ENCODE assay signal across 19 cellular contexts in the genomic region with DNA sequence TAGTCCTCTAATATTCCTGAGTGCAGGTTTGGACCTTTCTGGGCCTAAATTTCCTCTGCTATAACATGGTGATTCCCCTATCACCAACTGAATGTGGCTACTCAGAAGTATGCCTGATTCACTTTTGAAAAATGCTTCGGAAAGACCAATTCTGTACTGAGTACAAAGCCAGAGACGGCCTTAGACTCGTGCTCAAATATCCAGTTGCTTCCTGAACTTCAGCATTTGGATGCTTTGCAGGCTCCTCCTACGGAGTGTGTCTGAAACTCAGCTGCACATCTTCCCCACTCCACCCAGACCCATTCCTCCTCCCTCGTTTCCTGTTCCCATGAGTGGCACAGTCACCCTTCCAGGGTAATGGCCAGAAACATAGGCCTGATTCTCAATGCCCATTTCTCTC.
DNase-seq lines count a peak whose midpoint lies in the region; FAIRE-seq and TF ChIP-seq lines count a peak whose summit lies in the region.
"Had no signal": no experiment of that assay in that cellular context is flagged by ENCODE, and none has a peak within 500 bp of the region (broad histone marks: within the 10 kb centered on the region; RNA-seq: fewer than 3 reads in every experiment).

No MANE protein-coding gene starts in this region.

- H3K27ac ChIP-seq in GM23248 = peak overlapping the region; percentile 73
- H3K27ac ChIP-seq in uterus = peak overlapping the region; percentile 75 to 92
- H3K27ac ChIP-seq in CD4-positive, alpha-beta memory T cell (ENCODE audit: low read depth, low read length) = no peak overlapping the region
- no peak overlapping the region for H3K27ac ChIP-seq in kidney (ENCODE audit: low read depth in 2 of 2, low read length in 2 of 2)
- H3K27ac ChIP-seq: C4-2B, heart left ventricle, neutrophil had no signal

- H3K36me3 Mint-ChIP-seq in CD4-positive, alpha-beta memory T cell = no peaks in the 10 kb centered on the region
- H3K36me3 Mint-ChIP-seq: activated naive CD8-positive, alpha-beta T cell had no signal

- CTCF ChIA-PET in CD4-positive, alpha-beta memory T cell (lab: Charles Lee; ENCODE audit: partially characterized antibody) = no interaction called here

- no peaks in the 10 kb centered on the region for H4K20me1 ChIP-seq in GM23248 (ENCODE audit: insufficient read depth)

- H3K4me1 ChIP-seq in GM23248 (ENCODE audit: insufficient read depth) (peaks cover 29% of the 10 kb centered on the region), uterus (peaks cover 15 to 27% of the 10 kb centered on the region in 2 donors), kidney (ENCODE audit: control insufficient read depth in 1 of 2, insufficient read depth in 1 of 2, low read depth in 1 of 2, low read length in 2 of 2) (peaks cover 4 to 18% of the 10 kb centered on the region in 2 donors)
- no peaks in the 10 kb centered on the region for H3K4me1 ChIP-seq in CD4-positive, alpha-beta memory T cell (ENCODE audit: insufficient read depth, low read length)

- H3K9me3 Mint-ChIP-seq in CD4-positive, alpha-beta memory T cell = peaks cover 0 to 3% (median 0%) of the 10 kb centered on the region in 8 donors
- H3K9me3 Mint-ChIP-seq: activated T-cell treated with anti-CD3 and anti-CD28 coated beads, Interleukin-2, amount 50 U/mL, for 24 hours had no signal

- no peak for TF ChIP-seq CTCF in cardiac fibroblast (IDR thresholded peaks at IDR 0.05; ENCODE audit: low read depth, low read length)
- no peak for TF ChIP-seq CTCF in uterus (IDR thresholded peaks at IDR 0.05)
- TF ChIP-seq CTCF in kidney (IDR thresholded peaks at IDR 0.05; ENCODE audit: borderline replicate concordance, extremely low read depth, insufficient read depth) = no peak

- H3K79me2 ChIP-seq in GM23248 (ENCODE audit: insufficient read depth) = no peaks in the 10 kb centered on the region

- no peaks in the 10 kb centered on the region for H3K36me3 ChIP-seq in GM23248 (ENCODE audit: low read depth)
- no peaks in the 10 kb centered on the region for H3K36me3 ChIP-seq in uterus
- H3K36me3 ChIP-seq in CD4-positive, alpha-beta memory T cell (ENCODE audit: insufficient read depth, low read length) = no peaks in the 10 kb centered on the region
- no peaks in the 10 kb centered on the region for H3K36me3 ChIP-seq in kidney (ENCODE audit: control insufficient read depth in 1 of 2, insufficient read depth in 2 of 2, low read length in 2 of 2)
- H3K36me3 ChIP-seq: heart left ventricle, neutrophil had no signal

- DNase-seq in GM23248 (peak; percentile 87), cardiac fibroblast (ENCODE audit: low read depth in 2 of 2) (peak; percentile 62 to 64), iris pigment epithelial cell (ENCODE audit: low read depth) (peak; percentile 38), uterus (no peak), NCI-H2029 (lab: John Stamatoyannopoulos, UW) (no peak), kidney (no peak)
- no peak for DNase-seq in CD4-positive, alpha-beta memory T cell
- DNase-seq: activated CD4-positive, alpha-beta T cell treated with anti-CD3 and anti-CD28 coated beads, Interleukin-2, amount 50 U/mL, for 1 hour; activated T-cell treated with anti-CD3 and anti-CD28 coated beads, Interleukin-2, amount 50 U/mL, for 24 hours; central memory CD4-positive, alpha-beta T cell; DMS53; heart left ventricle; islet precursor cell; NCI-H2081 treated with DMSO at 0.1 percent for 48 hours; NCI-H69 had no signal

- H3K27ac Mint-ChIP-seq in CD4-positive, alpha-beta memory T cell = no peak overlapping the region
- H3K27ac Mint-ChIP-seq: activated naive CD8-positive, alpha-beta T cell; activated T-cell treated with anti-CD3 and anti-CD28 coated beads, Interleukin-2, amount 50 U/mL, for 24 hours had no signal

- H2AFZ ChIP-seq in GM23248 = peak overlapping the region; percentile 72

- H3K9me3 ChIP-seq in GM23248 (ENCODE audit: low read depth) (no peaks in the 10 kb centered on the region), uterus (no peaks in the 10 kb centered on the region), kidney (ENCODE audit: control insufficient read depth in 1 of 2, low read length in 2 of 2) (no peaks in the 10 kb centered on the region)
- H3K9me3 ChIP-seq in CD4-positive, alpha-beta memory T cell (ENCODE audit: control insufficient read depth in 1 of 2, low read length in 2 of 2) = no peaks in the 10 kb centered on the region
- H3K9me3 ChIP-seq: heart left ventricle, neutrophil had no signal

- no peak for TF ChIP-seq POLR2A in uterus (IDR thresholded peaks at IDR 0.05)

- no peaks in the 10 kb centered on the region for H3K4me1 Mint-ChIP-seq in CD4-positive, alpha-beta memory T cell

- H3K9ac ChIP-seq in GM23248 = peak overlapping the region; percentile 48; the same call in 1 of the 2 replicates
- H3K9ac ChIP-seq in kidney (ENCODE audit: low read length in 2 of 2) = no peak overlapping the region

- H3K4me3 ChIP-seq in GM23248 (no peak overlapping the region; the same call in 1 of the 2 replicates), cardiac fibroblast (replicated peaks in 1 of 2; ENCODE audit: low read depth in 2 of 2, low read length in 2 of 2) (no peak overlapping the region), uterus (no peak overlapping the region), kidney (ENCODE audit: low read length in 2 of 2) (no peak overlapping the region)
- no peak overlapping the region for H3K4me3 ChIP-seq in CD4-positive, alpha-beta memory T cell (ENCODE audit: low read length in 2 of 2)
- H3K4me3 ChIP-seq: heart left ventricle had no signal

- peak overlapping the region; percentile 43 for H3K4me2 ChIP-seq in GM23248 (ENCODE audit: unreplicated experiment)

- peaks cover 9% of the 10 kb centered on the region for H3F3A ChIP-seq in GM23248 (ENCODE audit: insufficient read depth)

- intact Hi-C loops in uterus (cut with DNase I; ENCODE audit: low total_unique reads) (no loop called here), kidney (cut with DNase I) (no loop called here)
- intact Hi-C loops in CD4-positive, alpha-beta memory T cell (cut with micrococcal nuclease) = no loop called here

- no peaks in the 10 kb centered on the region for H3K9me2 ChIP-seq in GM23248 (ENCODE audit: insufficient read depth)

- H3K27me3 Mint-ChIP-seq in CD4-positive, alpha-beta memory T cell = peaks cover 2 to 6% of the 10 kb centered on the region in 2 donors
- H3K27me3 Mint-ChIP-seq: activated naive CD8-positive, alpha-beta T cell had no signal

- in situ Hi-C loops in GM23248 (cut with MboI) = no loop called here

- no peak overlapping the region for H3K4me3 Mint-ChIP-seq in CD4-positive, alpha-beta memory T cell
- H3K4me3 Mint-ChIP-seq: activated naive CD8-positive, alpha-beta T cell; activated T-cell treated with anti-CD3 and anti-CD28 coated beads, Interleukin-2, amount 50 U/mL, for 24 hours had no signal

- POLR2A ChIA-PET in CD4-positive, alpha-beta memory T cell (lab: Charles Lee; ENCODE audit: partially characterized antibody) = no interaction called here

- WGBS in GM23248 (ENCODE audit: low coverage in 1 of 2, low lambda C conversion rate in 2 of 2, missing lambda C conversion rate in 2 of 2), 2 experiments = 3 to 6% methylated on average over 5 of the region's 5 CpGs

- H3K27me3 ChIP-seq in GM23248 (replicated peaks; ENCODE audit: insufficient read depth) (no peaks in the 10 kb centered on the region), uterus (no peaks in the 10 kb centered on the region)
- no peaks in the 10 kb centered on the region for H3K27me3 ChIP-seq in CD4-positive, alpha-beta memory T cell (ENCODE audit: insufficient read depth, low read length)
- H3K27me3 ChIP-seq: heart left ventricle had no signal

- no peak for FAIRE-seq in kidney (lab: Jason Lieb, UNC)
- FAIRE-seq: TTC549 had no signal

Comparison
In these comparisons a context has a peak if more than half of its experiments do, and no peak if none do; other contexts are left out.
1. DNase-seq: peak in GM23248 (single experiment), cardiac fibroblast (2 of 2) and iris pigment epithelial cell (single experiment); none in uterus (0 of 2), NCI-H2029 (single experiment), CD4-positive, alpha-beta memory T cell (0 of 5) and kidney (single experiment).
2. H3K27ac ChIP-seq: peak in GM23248 (single experiment) and uterus (2 of 2); none in CD4-positive, alpha-beta memory T cell (single experiment) and kidney (0 of 2).